ENCODE assay signal across 24 cellular contexts in the genomic region with DNA sequence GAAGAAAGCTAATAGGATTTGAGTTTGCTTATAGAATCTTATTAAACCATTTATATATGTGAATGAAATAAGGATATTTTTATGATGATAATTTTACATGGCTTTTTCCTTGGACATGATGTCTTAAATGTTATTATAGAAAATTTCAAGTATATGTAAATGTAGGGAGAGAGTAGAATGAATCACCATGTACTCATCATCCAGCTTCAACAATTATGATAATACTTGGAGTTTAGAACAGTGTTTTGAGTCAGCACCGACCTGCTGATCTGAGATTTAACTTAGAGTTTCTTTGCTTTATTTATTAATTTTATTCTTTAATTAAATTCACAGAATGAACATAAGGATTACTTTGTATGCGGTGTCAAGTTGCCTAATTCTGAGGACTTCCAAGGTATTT.
A peak's percentile ranks its signal among the peaks of the same experiment; 100 is the strongest.
DNase-seq lines count a peak whose midpoint lies in the region; ATAC-seq and TF ChIP-seq lines count a peak whose summit lies in the region.
"Had no signal": no experiment of that assay in that cellular context is flagged by ENCODE, and none has a peak within 500 bp of the region (broad histone marks: within the 10 kb centered on the region; RNA-seq: fewer than 3 reads in every experiment).

No MANE protein-coding gene starts in this region.

- peaks cover 23% of the 10 kb centered on the region for H3K4me1 ChIP-seq in GM23248 (ENCODE audit: insufficient read depth)
- H3K4me1 ChIP-seq in SK-N-SH (ENCODE audit: control insufficient read depth in 1 of 2, insufficient read depth in 2 of 2, low read depth in 1 of 2, low read length in 1 of 2) = peaks cover 0 to 14% of the 10 kb centered on the region in 2 experiments; a peak in 3 of 4 replicates
- H3K4me1 ChIP-seq: adrenal gland, Caco-2, pancreas, vagina had no signal

- no peaks in the 10 kb centered on the region for H3K9me3 ChIP-seq in GM23248 (ENCODE audit: low read depth)
- no peaks in the 10 kb centered on the region for H3K9me3 ChIP-seq in SK-N-SH
- H3K9me3 ChIP-seq: adrenal gland, Caco-2, pancreas, vagina had no signal

- intact Hi-C loops in cardiac septum (cut with DNase I) = no loop called here
- intact Hi-C loops in sciatic nerve (cut with DNase I) = no loop called here

- H3K36me3 ChIP-seq in GM23248 (ENCODE audit: low read depth) = no peaks in the 10 kb centered on the region
- H3K36me3 ChIP-seq in SK-N-SH (replicated peaks in 1 of 2; ENCODE audit: control insufficient read depth in 1 of 2, insufficient read depth in 2 of 2, low read length in 1 of 2) = peaks cover 10 to 17% of the 10 kb centered on the region in 2 experiments
- H3K36me3 ChIP-seq: adrenal gland had no signal

- ATAC-seq in HG03135 (IDR thresholded peaks at IDR 0.05; ENCODE audit: unreplicated experiment) (no peak), HG03025 (IDR thresholded peaks at IDR 0.05; ENCODE audit: low FRiP score, unreplicated experiment) (no peak), sciatic nerve (no peak)
- ATAC-seq: HCT116; naive thymus-derived CD4-positive, alpha-beta T cell; pancreas had no signal

- no peaks in the 10 kb centered on the region for H3K9me2 ChIP-seq in GM23248 (ENCODE audit: insufficient read depth)
- H3K9me2 ChIP-seq in SK-N-SH = no peaks in the 10 kb centered on the region

- H4K20me1 ChIP-seq in GM23248 (ENCODE audit: insufficient read depth) = no peaks in the 10 kb centered on the region
- H4K20me1 ChIP-seq in SK-N-SH (ENCODE audit: insufficient read depth) = peaks cover 6% of the 10 kb centered on the region

- H3K27ac ChIP-seq in GM23248 = peak overlapping the region; percentile 40; the same call in 1 of the 2 replicates
- peak overlapping the region in 1 of 2 experiments; percentile 80; a peak in 2 of 4 replicates for H3K27ac ChIP-seq in SK-N-SH (ENCODE audit: low read depth in 2 of 2, low read length in 1 of 2)
- H3K27ac ChIP-seq in epithelial cell of prostate = peak overlapping the region; percentile 4
- H3K27ac ChIP-seq: adrenal gland, HL-60, pancreas, SK-N-MC, vagina had no signal

- no peaks in the 10 kb centered on the region for H3K27me3 ChIP-seq in GM23248 (replicated peaks; ENCODE audit: insufficient read depth)
- H3K27me3 ChIP-seq in SK-N-SH (ENCODE audit: insufficient read depth) = no peaks in the 10 kb centered on the region
- H3K27me3 ChIP-seq: adrenal gland, pancreas, vagina had no signal

- TF ChIP-seq RAD21 in SK-N-SH (IDR thresholded peaks at IDR 0.05; ENCODE audit: low read length) = no peak

- CTCF ChIA-PET in SK-N-SH (lab: Yijun Ruan, JAX) = no interaction called here

- 33 to 45% methylated on average over 2 of the region's 2 CpGs for WGBS in GM23248 (ENCODE audit: low coverage in 1 of 2, low lambda C conversion rate in 2 of 2, missing lambda C conversion rate in 2 of 2), 2 experiments
- 39% methylated on average over 2 of the region's 2 CpGs for WGBS in SK-N-SH (ENCODE audit: low lambda C conversion rate)

- peaks cover 16% of the 10 kb centered on the region for H3F3A ChIP-seq in GM23248 (ENCODE audit: insufficient read depth)
- peaks cover 29% of the 10 kb centered on the region for H3F3A ChIP-seq in SK-N-SH (replicated peaks; ENCODE audit: insufficient read depth)

- H3K9ac ChIP-seq in GM23248 (no peak overlapping the region), SK-N-SH (no peak overlapping the region)

- DNase-seq in GM23248 (peak; percentile 80), SK-N-SH (no peak), epithelial cell of prostate (ENCODE audit: low read depth, low spot score) (no peak), putamen (ENCODE audit: low spot score) (peak; percentile 2), cardiac septum (ENCODE audit: low spot score) (no peak), sciatic nerve (ENCODE audit: low spot score) (no peak)
- DNase-seq: activated CD4-positive, alpha-beta T cell treated with anti-CD3 and anti-CD28 coated beads for 4 hours; activated effector memory CD4-positive, alpha-beta T cell treated with anti-CD3 and anti-CD28 coated beads, Interleukin-2, amount 50 U/mL, for 16 hours; adrenal gland; AML-193; Caco-2; KBM-7; naive thymus-derived CD4-positive, alpha-beta T cell; NCI-H1048; NCI-H526; pancreas; stimulated activated CD4-positive, alpha-beta T cell treated with anti-CD3 and anti-CD28 coated beads, Interleukin-4, amount 100 ng/mL, for 4 hours; substantia nigra had no signal

- TF ChIP-seq CTCF in SK-N-SH (IDR thresholded peaks at IDR 0.05) = no peak

- no peaks in the 10 kb centered on the region for H3K79me2 ChIP-seq in GM23248 (ENCODE audit: insufficient read depth)
- H3K79me2 ChIP-seq in SK-N-SH (ENCODE audit: insufficient read depth) = no peaks in the 10 kb centered on the region

- H3K4me3 ChIP-seq in GM23248 (no peak overlapping the region), SK-N-SH (ENCODE audit: low read depth in 2 of 2, low read length in 1 of 2) (no peak overlapping the region)
- H3K4me3 ChIP-seq: adrenal gland, pancreas, SK-N-MC, vagina had no signal

- H2AFZ ChIP-seq in GM23248 = no peak overlapping the region
- no peak overlapping the region; the same call in 1 of the 2 replicates for H2AFZ ChIP-seq in SK-N-SH (ENCODE audit: low read depth)

- no peak overlapping the region for H3K4me2 ChIP-seq in GM23248 (ENCODE audit: unreplicated experiment)
- no peak overlapping the region for H3K4me2 ChIP-seq in SK-N-SH

- no peak for TF ChIP-seq EP300 in SK-N-SH (IDR thresholded peaks at IDR 0.05; ENCODE audit: borderline replicate concordance in 1 of 2, low read depth in 1 of 2, low read length in 1 of 2)

- in situ Hi-C loops in GM23248 (cut with MboI) = no loop called here

- POLR2A ChIA-PET in SK-N-SH (lab: Yijun Ruan, JAX) = no interaction called here

TF ChIP-seq in SK-N-SH, 30 proteins besides CTCF, POLR2A, EP300 and RAD21:
- TF ChIP-seq FOSL2 (IDR thresholded peaks at IDR 0.05; ENCODE audit: borderline replicate concordance, low read depth) = peak; percentile 77; the same call in 1 of the 2 replicates
- TF ChIP-seq JUND (IDR thresholded peaks at IDR 0.05) = peak; percentile 45
- no peak for TF ChIP-seq SIN3A (IDR thresholded peaks at IDR 0.05; ENCODE audit: borderline replicate concordance, low read depth, low read length)
TF ChIP-seq in SK-N-SH: peak in this region for 2.

Comparison
In these comparisons a context has a peak if more than half of its experiments do, and no peak if none do; other contexts are left out.
1. DNase-seq: peak in GM23248 (single experiment) and putamen (single experiment); none in SK-N-SH (single experiment), epithelial cell of prostate (single experiment), cardiac septum (single experiment) and sciatic nerve (single experiment).